In the genomic region with DNA sequence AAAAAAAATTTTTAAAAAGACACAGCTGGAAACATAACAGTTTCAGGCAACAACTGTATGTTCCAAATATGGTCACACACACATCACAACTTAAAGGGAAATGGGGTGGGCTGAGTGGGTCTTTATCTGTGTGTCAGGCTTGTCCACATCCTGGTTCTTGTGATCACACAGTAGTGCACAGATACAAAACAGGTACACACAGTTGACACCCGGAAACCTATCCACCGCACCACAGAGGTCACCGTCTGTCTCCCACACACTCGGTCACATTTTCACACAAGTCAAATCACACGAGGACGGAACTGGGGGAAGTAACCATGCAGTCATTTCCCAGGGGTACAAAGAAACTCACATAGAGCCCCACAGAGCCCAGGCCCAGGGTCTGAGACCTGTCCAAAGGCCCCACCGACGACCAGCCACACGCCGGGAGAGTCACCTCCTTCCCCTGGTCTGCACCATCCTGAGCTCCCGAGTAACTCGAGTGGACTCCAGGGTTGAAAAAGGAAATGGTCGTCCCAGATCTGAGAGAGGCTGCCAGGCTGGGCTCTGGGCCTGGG, we compare ENCODE assay signal across 1 cellular context.
A peak's percentile ranks its signal among the peaks of the same experiment; 100 is the strongest.
TF ChIP-seq lines count a peak whose summit lies in the region.

No MANE protein-coding gene starts in this region.

TF ChIP-seq in K562, 482 proteins besides CTCF, POLR2A, EP300 and RAD21 (continued from another document and continues in another):
- TF ChIP-seq ZNF318 (IDR thresholded peaks at IDR 0.05; ENCODE audit: borderline replicate concordance in 1 of 2, low read depth in 1 of 2), result no peak
- no peak for TF ChIP-seq ZNF324 (CRISPR knock-in tag; IDR thresholded peaks at IDR 0.05)
- TF ChIP-seq SRSF7 (optimal IDR thresholded peaks at IDR 0.05; ENCODE audit: low read depth, low read length), result no peak
- TF ChIP-seq, protein P1, sequence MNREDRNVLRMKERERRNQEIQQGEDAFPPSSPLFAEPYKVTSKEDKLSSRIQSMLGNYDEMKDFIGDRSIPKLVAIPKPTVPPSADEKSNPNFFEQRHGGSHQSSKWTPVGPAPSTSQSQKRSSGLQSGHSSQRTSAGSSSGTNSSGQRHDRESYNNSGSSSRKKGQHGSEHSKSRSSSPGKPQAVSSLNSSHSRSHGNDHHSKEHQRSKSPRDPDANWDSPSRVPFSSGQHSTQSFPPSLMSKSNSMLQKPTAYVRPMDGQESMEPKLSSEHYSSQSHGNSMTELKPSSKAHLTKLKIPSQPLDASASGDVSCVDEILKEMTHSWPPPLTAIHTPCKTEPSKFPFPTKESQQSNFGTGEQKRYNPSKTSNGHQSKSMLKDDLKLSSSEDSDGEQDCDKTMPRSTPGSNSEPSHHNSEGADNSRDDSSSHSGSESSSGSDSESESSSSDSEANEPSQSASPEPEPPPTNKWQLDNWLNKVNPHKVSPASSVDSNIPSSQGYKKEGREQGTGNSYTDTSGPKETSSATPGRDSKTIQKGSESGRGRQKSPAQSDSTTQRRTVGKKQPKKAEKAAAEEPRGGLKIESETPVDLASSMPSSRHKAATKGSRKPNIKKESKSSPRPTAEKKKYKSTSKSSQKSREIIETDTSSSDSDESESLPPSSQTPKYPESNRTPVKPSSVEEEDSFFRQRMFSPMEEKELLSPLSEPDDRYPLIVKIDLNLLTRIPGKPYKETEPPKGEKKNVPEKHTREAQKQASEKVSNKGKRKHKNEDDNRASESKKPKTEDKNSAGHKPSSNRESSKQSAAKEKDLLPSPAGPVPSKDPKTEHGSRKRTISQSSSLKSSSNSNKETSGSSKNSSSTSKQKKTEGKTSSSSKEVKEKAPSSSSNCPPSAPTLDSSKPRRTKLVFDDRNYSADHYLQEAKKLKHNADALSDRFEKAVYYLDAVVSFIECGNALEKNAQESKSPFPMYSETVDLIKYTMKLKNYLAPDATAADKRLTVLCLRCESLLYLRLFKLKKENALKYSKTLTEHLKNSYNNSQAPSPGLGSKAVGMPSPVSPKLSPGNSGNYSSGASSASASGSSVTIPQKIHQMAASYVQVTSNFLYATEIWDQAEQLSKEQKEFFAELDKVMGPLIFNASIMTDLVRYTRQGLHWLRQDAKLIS (CRISPR knock-in tag; IDR thresholded peaks at IDR 0.05), result no peak
- no peak for TF ChIP-seq KAT2B (IDR thresholded peaks at IDR 0.05; ENCODE audit: low read depth, low read length)
- TF ChIP-seq ZC3H11A (IDR thresholded peaks at IDR 0.05; ENCODE audit: low read depth, low read length), result no peak
- TF ChIP-seq ZNF197 (CRISPR knock-in tag; IDR thresholded peaks at IDR 0.05; ENCODE audit: low read depth), result no peak
- TF ChIP-seq KLF16 (IDR thresholded peaks at IDR 0.05), result no peak
- no peak for TF ChIP-seq SMAD2 (IDR thresholded peaks at IDR 0.05; ENCODE audit: low read depth, low read length)
- TF ChIP-seq, protein P2, sequence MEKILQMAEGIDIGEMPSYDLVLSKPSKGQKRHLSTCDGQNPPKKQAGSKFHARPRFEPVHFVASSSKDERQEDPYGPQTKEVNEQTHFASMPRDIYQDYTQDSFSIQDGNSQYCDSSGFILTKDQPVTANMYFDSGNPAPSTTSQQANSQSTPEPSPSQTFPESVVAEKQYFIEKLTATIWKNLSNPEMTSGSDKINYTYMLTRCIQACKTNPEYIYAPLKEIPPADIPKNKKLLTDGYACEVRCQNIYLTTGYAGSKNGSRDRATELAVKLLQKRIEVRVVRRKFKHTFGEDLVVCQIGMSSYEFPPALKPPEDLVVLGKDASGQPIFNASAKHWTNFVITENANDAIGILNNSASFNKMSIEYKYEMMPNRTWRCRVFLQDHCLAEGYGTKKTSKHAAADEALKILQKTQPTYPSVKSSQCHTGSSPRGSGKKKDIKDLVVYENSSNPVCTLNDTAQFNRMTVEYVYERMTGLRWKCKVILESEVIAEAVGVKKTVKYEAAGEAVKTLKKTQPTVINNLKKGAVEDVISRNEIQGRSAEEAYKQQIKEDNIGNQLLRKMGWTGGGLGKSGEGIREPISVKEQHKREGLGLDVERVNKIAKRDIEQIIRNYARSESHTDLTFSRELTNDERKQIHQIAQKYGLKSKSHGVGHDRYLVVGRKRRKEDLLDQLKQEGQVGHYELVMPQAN (IDR thresholded peaks at IDR 0.05; ENCODE audit: borderline replicate concordance), result no peak
- peak in 1 of 2 experiments; percentile 87; a peak in 2 of 4 replicates for TF ChIP-seq SRF (CRISPR knock-in tag; IDR thresholded peaks at IDR 0.05)
- no peak for TF ChIP-seq CBX1 (IDR thresholded peaks at IDR 0.05; ENCODE audit: low read depth)
- no peak for TF ChIP-seq PHF20 (IDR thresholded peaks at IDR 0.05; ENCODE audit: partially characterized antibody)
- no peak for TF ChIP-seq SMARCA5 (IDR thresholded peaks at IDR 0.05)
- peak; percentile 12 for TF ChIP-seq TAF1 (IDR thresholded peaks at IDR 0.05; ENCODE audit: control insufficient read depth, extremely low read depth, insufficient read depth, low read length, severe bottlenecking)
- no peak for TF ChIP-seq IRF2 (CRISPR knock-in tag; IDR thresholded peaks at IDR 0.05)
- TF ChIP-seq GATAD2A (IDR thresholded peaks at IDR 0.05), result no peak
- TF ChIP-seq, protein P3, sequence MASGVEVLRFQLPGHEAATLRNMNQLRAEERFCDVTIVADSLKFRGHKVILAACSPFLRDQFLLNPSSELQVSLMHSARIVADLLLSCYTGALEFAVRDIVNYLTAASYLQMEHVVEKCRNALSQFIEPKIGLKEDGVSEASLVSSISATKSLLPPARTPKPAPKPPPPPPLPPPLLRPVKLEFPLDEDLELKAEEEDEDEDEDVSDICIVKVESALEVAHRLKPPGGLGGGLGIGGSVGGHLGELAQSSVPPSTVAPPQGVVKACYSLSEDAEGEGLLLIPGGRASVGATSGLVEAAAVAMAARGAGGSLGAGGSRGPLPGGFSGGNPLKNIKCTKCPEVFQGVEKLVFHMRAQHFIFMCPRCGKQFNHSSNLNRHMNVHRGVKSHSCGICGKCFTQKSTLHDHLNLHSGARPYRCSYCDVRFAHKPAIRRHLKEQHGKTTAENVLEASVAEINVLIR (CRISPR knock-in tag; IDR thresholded peaks at IDR 0.05), result no peak
- TF ChIP-seq SAP30 (IDR thresholded peaks at IDR 0.05; ENCODE audit: borderline replicate concordance, insufficient read depth, low read depth, low read length, poor library complexity, severe bottlenecking), result no peak
- TF ChIP-seq ZNF518B (CRISPR knock-in tag; IDR thresholded peaks at IDR 0.05), result no peak
- TF ChIP-seq ZBTB17 (CRISPR knock-in tag; IDR thresholded peaks at IDR 0.05), result no peak
- no peak for TF ChIP-seq ZNF766 (CRISPR knock-in tag; conservative IDR thresholded peaks at IDR 0.05)
- TF ChIP-seq REST (CRISPR knock-in tag; IDR thresholded peaks at IDR 0.05; ENCODE audit: low read depth), result no peak
- TF ChIP-seq KAT7 (CRISPR knock-in tag; IDR thresholded peaks at IDR 0.05; ENCODE audit: borderline replicate concordance), result no peak
- no peak for TF ChIP-seq MAFK (IDR thresholded peaks at IDR 0.05; ENCODE audit: low read length)
- TF ChIP-seq CREBBP (IDR thresholded peaks at IDR 0.05; ENCODE audit: low read depth, low read length), result no peak
- no peak for TF ChIP-seq ADNP (tag; IDR thresholded peaks at IDR 0.05)
- no peak for TF ChIP-seq U2AF2 (optimal IDR thresholded peaks at IDR 0.05; ENCODE audit: low read depth, low read length)
- no peak for TF ChIP-seq SIN3B (IDR thresholded peaks at IDR 0.05; ENCODE audit: low read depth)
- TF ChIP-seq DPF2 (IDR thresholded peaks at IDR 0.05), result no peak
- TF ChIP-seq TBP (optimal IDR thresholded peaks at IDR 0.05; ENCODE audit: low read depth, low read length), result no peak
- TF ChIP-seq POU5F1 (IDR thresholded peaks at IDR 0.05; ENCODE audit: borderline replicate concordance, low read depth, low read length, partially characterized antibody), result no peak
- no peak for TF ChIP-seq NEUROD1 (IDR thresholded peaks at IDR 0.05; ENCODE audit: borderline replicate concordance, low read depth, low read length, partially characterized antibody)
